8 cellular contexts compared by ENCODE assay signal in the genomic region with DNA sequence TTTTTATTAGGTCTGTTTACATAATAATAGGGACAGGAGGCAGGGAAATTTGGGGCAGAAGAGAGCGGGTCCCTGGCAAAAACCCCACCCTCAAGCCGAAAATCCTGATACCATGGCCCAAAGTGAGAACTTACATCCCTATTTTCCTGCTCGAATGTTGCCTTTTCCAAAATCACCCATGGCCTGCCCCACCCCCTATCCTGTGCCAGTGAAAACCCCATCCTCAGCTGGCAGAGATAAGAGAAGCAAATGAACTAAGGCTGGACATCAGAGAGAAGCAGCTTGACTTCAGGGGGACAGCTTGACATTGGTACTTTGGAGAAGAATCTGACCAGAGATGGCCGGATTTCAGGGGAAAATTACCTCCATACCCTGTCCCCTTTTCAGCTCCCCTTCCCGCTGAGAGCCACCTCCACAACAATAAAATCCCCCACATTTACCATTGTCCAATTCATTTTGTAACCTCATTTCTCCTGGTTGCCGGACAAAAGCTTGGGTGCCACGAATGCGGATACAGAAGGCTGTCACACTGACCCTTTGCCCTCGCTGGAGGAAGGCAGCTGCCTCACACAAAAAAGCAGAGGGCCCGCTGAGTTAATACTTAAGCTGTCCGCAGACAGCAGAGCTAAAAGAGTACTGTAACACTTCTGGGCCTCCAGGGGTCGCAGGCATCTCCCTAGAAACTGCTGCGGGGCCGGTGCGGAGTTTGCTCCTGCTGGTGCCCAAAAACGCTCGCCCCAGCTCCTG.
A peak's percentile ranks its signal among the peaks of the same experiment; 100 is the strongest.
DNase-seq lines count a peak whose midpoint lies in the region; ATAC-seq, FAIRE-seq and TF ChIP-seq lines count a peak whose summit lies in the region.

No MANE protein-coding gene starts in this region.

- no peak for DNase-seq in GM13976 (ENCODE audit: low spot score)
- DNase-seq in NCI-H460 (ENCODE audit: extremely low read depth, low read depth), result peak; percentile 31
- DNase-seq in endodermal cell, result peak; percentile 95
- peak; percentile 74 for DNase-seq in nephron progenitor cell
- no peak for DNase-seq in activated gamma-delta T cell treated with Interleukin-2 at 50 U/mL for 16 hours
- DNase-seq in H54 (ENCODE audit: insufficient read length, low spot score), result no peak

- FAIRE-seq in H54 (lab: Jason Lieb, UNC), result no peak

- TF ChIP-seq POLR2A in H54 (IDR thresholded peaks at IDR 0.05; ENCODE audit: low read depth, low read length), result no peak

- H3K27me3 Mint-ChIP-seq in endodermal cell (ENCODE audit: insufficient read depth) (peaks cover 13% of the 10 kb centered on the region), nephron progenitor cell (ENCODE audit: low read depth, poor library complexity) (no peaks in the 10 kb centered on the region)

- no peak overlapping the region for H3K4me3 ChIP-seq in endodermal cell (ENCODE audit: low read length)

- TF ChIP-seq CTCF in GM13976 (IDR thresholded peaks at IDR 0.05; ENCODE audit: borderline replicate concordance, control extremely low read depth, extremely low read depth, insufficient read depth, missing control alignments), result peak; percentile 14
- TF ChIP-seq CTCF in endodermal cell (conservative IDR thresholded peaks at IDR 0.05), result peak; percentile 92
- peak; percentile 68 for TF ChIP-seq CTCF in nephron progenitor cell (IDR thresholded peaks at IDR 0.05)

- H3K4me1 ChIP-seq in endodermal cell (ENCODE audit: control insufficient read depth, insufficient read depth, low read length), result no peaks in the 10 kb centered on the region

- no peak overlapping the region for H3K27ac ChIP-seq in endodermal cell (ENCODE audit: low read depth, low read length)

- H3K36me3 Mint-ChIP-seq in endodermal cell (ENCODE audit: low read depth) (no peaks in the 10 kb centered on the region), nephron progenitor cell (ENCODE audit: low read depth) (peaks cover 4% of the 10 kb centered on the region)

- WGBS in endodermal cell (ENCODE audit: insufficient coverage in 1 of 2, insufficient read length in 1 of 2), 2 experiments, result 0 to 32% methylated on average over 2 to 17 of the region's 17 CpGs

- H3K9me3 ChIP-seq in endodermal cell (ENCODE audit: control insufficient read depth, low read length), result no peaks in the 10 kb centered on the region

- H3K9me3 Mint-ChIP-seq in endodermal cell (no peaks in the 10 kb centered on the region), nephron progenitor cell (peaks cover 6% of the 10 kb centered on the region)

- H3K27ac Mint-ChIP-seq in endodermal cell (no peak overlapping the region), nephron progenitor cell (peak overlapping the region; percentile 68)

- ATAC-seq in GM21723 (IDR thresholded peaks at IDR 0.05; ENCODE audit: unreplicated experiment), result no peak
- no peak for ATAC-seq in GM18858 (IDR thresholded peaks at IDR 0.05; ENCODE audit: unreplicated experiment)

- no peak overlapping the region for H3K9ac ChIP-seq in endodermal cell (ENCODE audit: extremely low read depth, low read length, poor library complexity, severe bottlenecking)

- H3K27me3 ChIP-seq in endodermal cell (ENCODE audit: control insufficient read depth, insufficient read depth, low read length, poor library complexity, severe bottlenecking), result no peaks in the 10 kb centered on the region

- in situ Hi-C loops in GM13976 (cut with MboI; ENCODE audit: low sequenced_read_pairs, unreplicated experiment), result no loop called here

- peaks cover 4% of the 10 kb centered on the region for H3K4me1 Mint-ChIP-seq in endodermal cell
- peaks cover 8% of the 10 kb centered on the region for H3K4me1 Mint-ChIP-seq in nephron progenitor cell

- H3K4me3 Mint-ChIP-seq in endodermal cell (peak overlapping the region; percentile 38), nephron progenitor cell (peak overlapping the region; percentile 70)

- H3K36me3 ChIP-seq in endodermal cell (ENCODE audit: control insufficient read depth, insufficient read depth, low read length), result no peaks in the 10 kb centered on the region

Comparison
In these comparisons a context has a peak if more than half of its experiments do, and no peak if none do; other contexts are left out.
1. DNase-seq: peak in NCI-H460 (single experiment), endodermal cell (single experiment) and nephron progenitor cell (single experiment); none in GM13976 (single experiment), activated gamma-delta T cell treated with Interleukin-2 at 50 U/mL for 16 hours (single experiment) and H54 (single experiment).
2. CTCF ChIP-seq: peak in every context shown above with its lines; median percentile 92 in endodermal cell; 68 in nephron progenitor cell; 14 in GM13976.